13 cellular contexts compared by ENCODE assay signal in the genomic region with DNA sequence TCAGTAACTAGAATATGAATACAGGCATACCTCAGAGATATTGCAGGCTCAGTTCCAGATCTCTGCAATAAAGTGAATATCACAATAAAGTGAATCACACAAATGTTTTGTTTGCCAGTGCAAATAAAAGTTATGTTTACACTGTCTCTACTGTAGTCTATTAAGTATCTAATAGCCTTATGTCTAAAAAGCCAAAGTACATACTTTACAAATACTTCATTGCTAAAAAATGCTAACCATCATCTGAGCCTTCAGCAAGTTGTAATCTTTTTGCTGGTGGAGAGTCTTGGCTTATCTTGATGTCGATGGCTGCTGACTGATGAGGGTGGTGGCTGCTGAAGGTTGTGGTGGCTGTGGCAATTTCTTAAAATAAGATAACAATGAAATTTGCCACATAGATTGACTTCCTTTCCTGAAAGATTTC.
DNase-seq lines count a peak whose midpoint lies in the region; ATAC-seq and TF ChIP-seq lines count a peak whose summit lies in the region.
"Had no signal": no experiment of that assay in that cellular context is flagged by ENCODE, and none has a peak within 500 bp of the region (broad histone marks: within the 10 kb centered on the region; RNA-seq: fewer than 3 reads in every experiment).

No MANE protein-coding gene starts in this region.

- TF ChIP-seq EP300 in sigmoid colon (IDR thresholded peaks at IDR 0.05) = no peak

- TF ChIP-seq CTCF in AG10803 (conservative IDR thresholded peaks at IDR 0.05; ENCODE audit: low read length) (no peak), brain microvascular endothelial cell (IDR thresholded peaks at IDR 0.05; ENCODE audit: low read depth, low read length, missing control alignments) (no peak), mucosa of descending colon (IDR thresholded peaks at IDR 0.05) (no peak), sigmoid colon (IDR thresholded peaks at IDR 0.05) (no peak)

- in situ Hi-C loops in brain microvascular endothelial cell (cut with HindIII; ENCODE audit: low pct_ligation_motif_present, low sequenced_read_pairs) = no loop called here

- H3K9me3 ChIP-seq in mucosa of descending colon (no peaks in the 10 kb centered on the region), sigmoid colon (no peaks in the 10 kb centered on the region)
- H3K9me3 ChIP-seq: uterus had no signal

- H3K4me1 ChIP-seq in mucosa of descending colon (ENCODE audit: low read depth) (peaks cover 5% of the 10 kb centered on the region), sigmoid colon (no peaks in the 10 kb centered on the region)
- H3K4me1 ChIP-seq: uterus had no signal

- intact Hi-C loops in mucosa of descending colon (cut with DNase I, micrococcal nuclease) (no loop called here), sigmoid colon (cut with DNase I) (no loop called here)

- H3K36me3 ChIP-seq in brain microvascular endothelial cell (replicated peaks) (peaks cover 30% of the 10 kb centered on the region), mucosa of descending colon (ENCODE audit: low read depth) (no peaks in the 10 kb centered on the region), sigmoid colon (no peaks in the 10 kb centered on the region)
- H3K36me3 ChIP-seq: uterus had no signal

- DNase-seq in AG10803 (ENCODE audit: low read depth) (peak; percentile 71), brain microvascular endothelial cell (peak; percentile 53), mucosa of descending colon (no peak), sigmoid colon (no peak), NCI-H446 treated with DMSO at 0.1 percent for 48 hours (lab: John Stamatoyannopoulos, UW) (no peak), SHP77 (lab: John Stamatoyannopoulos, UW) (no peak)
- DNase-seq in Jurkat, Clone E6-1 (ENCODE audit: low read depth, low spot score) = peak; percentile 61
- DNase-seq: activated CD4-positive, alpha-beta T cell treated with anti-CD3 and anti-CD28 coated beads, Interleukin-2, amount 50 U/mL, for 48 hours; activated T-cell treated with anti-CD3 and anti-CD28 coated beads, Interleukin-2, amount 50 U/mL, for 1 hour; caudate nucleus; NCI-H187; uterus had no signal

- H3K4me3 ChIP-seq in AG10803 (ENCODE audit: low read length) = no peak overlapping the region
- no peak overlapping the region for H3K4me3 ChIP-seq in Jurkat, Clone E6-1 (ENCODE audit: low read length)
- H3K4me3 ChIP-seq in brain microvascular endothelial cell (ENCODE audit: low read depth, low read length) = no peak overlapping the region
- no peak overlapping the region for H3K4me3 ChIP-seq in mucosa of descending colon
- no peak overlapping the region for H3K4me3 ChIP-seq in sigmoid colon
- H3K4me3 ChIP-seq: uterus had no signal

- H3K27me3 ChIP-seq in brain microvascular endothelial cell (replicated peaks) (no peaks in the 10 kb centered on the region), sigmoid colon (no peaks in the 10 kb centered on the region)
- H3K27me3 ChIP-seq: uterus had no signal

- TF ChIP-seq POLR2A in sigmoid colon (IDR thresholded peaks at IDR 0.05) = no peak

- ATAC-seq in mucosa of descending colon = peak; percentile 67
- no peak for ATAC-seq in GM19452 (IDR thresholded peaks at IDR 0.05; ENCODE audit: unreplicated experiment)

- WGBS in sigmoid colon, 2 donors = 1 to 12% methylated on average over 1 of the region's 1 CpG

- H3K27ac ChIP-seq in brain microvascular endothelial cell (no peak overlapping the region), sigmoid colon (no peak overlapping the region)
- H3K27ac ChIP-seq: uterus had no signal

Comparison
In these comparisons a context has a peak if more than half of its experiments do, and no peak if none do; other contexts are left out.
1. DNase-seq: peak in AG10803 (single experiment), Jurkat, Clone E6-1 (single experiment) and brain microvascular endothelial cell (single experiment); none in mucosa of descending colon (0 of 3), sigmoid colon (single experiment), NCI-H446 treated with DMSO at 0.1 percent for 48 hours (single experiment) and SHP77 (0 of 2).